7 cellular contexts compared by ENCODE assay signal in the genomic region with DNA sequence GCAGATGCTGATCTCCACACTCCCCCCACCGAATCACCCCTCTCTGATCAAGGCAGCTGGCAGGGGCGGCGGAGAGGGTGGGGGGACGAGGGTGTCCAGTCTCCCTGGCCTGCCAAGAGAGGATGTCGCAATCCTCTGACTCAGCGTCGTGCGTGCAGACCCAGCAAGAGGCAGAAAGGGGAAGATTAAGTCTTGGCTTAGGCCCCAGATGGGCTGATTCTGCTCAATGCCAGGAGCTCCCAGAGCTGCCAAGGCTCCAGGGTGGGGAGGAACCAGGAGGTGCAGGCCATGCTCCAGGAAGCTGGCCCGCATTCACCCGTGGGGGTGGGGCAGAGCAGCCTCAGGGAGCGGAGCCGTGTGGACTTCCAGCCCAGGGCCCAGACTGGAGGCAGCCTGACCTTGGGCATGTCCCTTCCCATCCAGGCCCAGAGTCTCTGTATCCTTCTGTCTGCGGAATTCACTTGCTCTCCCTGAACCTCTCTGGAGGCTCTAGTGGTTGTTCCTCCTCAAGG. TPM values are rescaled to one million over a fixed set of nuclear protein-coding genes. Genes with fewer than 3 reads are reported as not detected.
A peak's percentile ranks its signal among the peaks of the same experiment; 100 is the strongest.
DNase-seq lines count a peak whose midpoint lies in the region; ATAC-seq, FAIRE-seq and TF ChIP-seq lines count a peak whose summit lies in the region.

No MANE protein-coding gene starts in this region.

- ATAC-seq in GM19455 (IDR thresholded peaks at IDR 0.05; ENCODE audit: unreplicated experiment) = no peak

- DNase-seq in EH (ENCODE audit: low read depth) (peak; percentile 100), NB4 (ENCODE audit: low read depth) (peak; percentile 96), WERI-Rb-1 (peak; percentile 95), frontal cortex (ENCODE audit: low spot score in 2 of 2) (peak; percentile 63 to 85), non-pigmented ciliary epithelial cell (ENCODE audit: low read depth) (peak; percentile 95), D721Med (ENCODE audit: insufficient read length, low spot score) (no peak)

- H3K4me3 ChIP-seq in NB4 (ENCODE audit: low read depth, low read length) (no peak overlapping the region), WERI-Rb-1 (ENCODE audit: low read depth, low read length) (no peak overlapping the region; the same call in 1 of the 2 replicates)

- FAIRE-seq in frontal cortex (lab: Jason Lieb, UNC) (no peak), D721Med (lab: Jason Lieb, UNC) (no peak)

- H3K9me3 ChIP-seq in WERI-Rb-1 (ENCODE audit: severe bottlenecking) = no peaks in the 10 kb centered on the region

- TF ChIP-seq CTCF in NB4 (IDR thresholded peaks at IDR 0.05; ENCODE audit: low read depth, low read length) (no peak), WERI-Rb-1 (IDR thresholded peaks at IDR 0.05; ENCODE audit: low read depth, low read length) (no peak), D721Med (IDR thresholded peaks at IDR 0.05; ENCODE audit: insufficient read depth, missing control alignments) (no peak)

- H3K36me3 ChIP-seq in WERI-Rb-1 = no peaks in the 10 kb centered on the region

- peak overlapping the region; percentile 83 for H3K27ac ChIP-seq in WERI-Rb-1

- TF ChIP-seq POLR2A in NB4 (IDR thresholded peaks at IDR 0.05; ENCODE audit: extremely low read depth, insufficient read length) = no peak

- H3K27me3 ChIP-seq in WERI-Rb-1 (ENCODE audit: insufficient read depth, low read depth, severe bottlenecking) = no peaks in the 10 kb centered on the region

RNA-seq across cellular contexts. Expression of a gene that starts 6.6 kb away (rescaled TPM):
- total RNA-seq in frontal cortex = 0.41 TPM

RNA-seq across cellular contexts. Expression of a gene that starts 35.8 kb away (rescaled TPM):
- total RNA-seq in frontal cortex = not detected

RNA-seq across cellular contexts. Expression of a gene that starts 42.9 kb away (rescaled TPM):
- not detected for total RNA-seq in frontal cortex
